In genomic region chrX:103537871-103538387, GRCh38 we compare ENCODE assay signal across 27 cellular contexts. TPM values are rescaled to one million over a fixed set of nuclear protein-coding genes. Genes with fewer than 3 reads are reported as not detected.
DNase-seq lines count a peak whose midpoint lies in the region; FAIRE-seq and TF ChIP-seq lines count a peak whose summit lies in the region.
"Had no signal": no experiment of that assay in that cellular context is flagged by ENCODE, and none has a peak within 500 bp of the region (broad histone marks: within the 10 kb centered on the region; RNA-seq: fewer than 3 reads in every experiment).

No MANE protein-coding gene starts in this region.

- POLR2A ChIA-PET in SK-N-SH (lab: Yijun Ruan, JAX), result no interaction called here

- H3K4me1 ChIP-seq in breast epithelium (no peaks in the 10 kb centered on the region), keratinocyte (ENCODE audit: control insufficient read depth, extremely low read depth, insufficient read depth, low read length) (peaks cover 36% of the 10 kb centered on the region), suprapubic skin (peaks cover 5% of the 10 kb centered on the region), SK-N-SH (ENCODE audit: control insufficient read depth in 1 of 2, insufficient read depth in 2 of 2, low read depth in 1 of 2, low read length in 1 of 2) (peaks cover 0 to 2% of the 10 kb centered on the region in 2 experiments; a peak in 1 of 4 replicates)

- DNase-seq in breast epithelium (ENCODE audit: low spot score in 2 of 2) (no peak), keratinocyte (ENCODE audit: low read depth, low spot score) (no peak), suprapubic skin (ENCODE audit: low spot score in 2 of 2) (no peak), SK-N-SH (no peak), superior temporal gyrus (ENCODE audit: extremely low spot score) (no peak), islet precursor cell (no peak), GM19239 (ENCODE audit: insufficient read length, low spot score) (no peak)
- DNase-seq: activated CD4-positive, alpha-beta T cell treated with anti-CD3 and anti-CD28 coated beads, Interleukin-2, amount 10 ng/mL, durations not matched to agents 7 days and 5 days; activated CD8-positive, alpha-beta memory T cell treated with anti-CD3 and anti-CD28 coated beads, Interleukin-2, amount 10 ng/mL, durations not matched to agents 7 days and 5 days; activated naive CD4-positive, alpha-beta T cell treated with anti-CD3 and anti-CD28 coated beads, Interleukin-2, amount 10 ng/mL, durations not matched to agents 7 days and 5 days; caudate nucleus; CD4-positive, alpha-beta T cell; DMS 273 treated with DMSO at 0.1 percent for 48 hours; heart left ventricle; left colon; naive thymus-derived CD4-positive, alpha-beta T cell; NCI-H1092; NCI-H2029; NCI-H2227 treated with DMSO at 0.1 percent for 48 hours; NCI-H69; occipital lobe; stimulated activated naive CD8-positive, alpha-beta T cell treated with anti-CD3 and anti-CD28 coated beads, Interleukin-15, Interleukin-2, amounts not matched to agents 100 U/mL and 50 U/mL, for 24 hours; WERI-Rb-1 had no signal

- no peaks in the 10 kb centered on the region for H3K9me2 ChIP-seq in SK-N-SH

- WGBS in suprapubic skin, result 45% methylated on average over 3 of the region's 3 CpGs
- WGBS in SK-N-SH (ENCODE audit: low lambda C conversion rate), result 45% methylated on average over 3 of the region's 3 CpGs

- H3F3A ChIP-seq in SK-N-SH (replicated peaks; ENCODE audit: insufficient read depth), result peaks cover 2% of the 10 kb centered on the region

- H2AFZ ChIP-seq in keratinocyte (ENCODE audit: control insufficient read depth, low read length), result peak overlapping the region; percentile 16
- H2AFZ ChIP-seq in SK-N-SH (ENCODE audit: low read depth), result no peak overlapping the region

- H3K4me2 ChIP-seq in keratinocyte (ENCODE audit: control insufficient read depth, extremely low read depth, insufficient read depth, low read depth, low read length), result peak overlapping the region; percentile 75
- no peak overlapping the region for H3K4me2 ChIP-seq in SK-N-SH

- H3K79me2 ChIP-seq in keratinocyte (ENCODE audit: control insufficient read depth, insufficient read depth, low read length) (no peaks in the 10 kb centered on the region), SK-N-SH (ENCODE audit: insufficient read depth) (no peaks in the 10 kb centered on the region)

- H3K4me3 ChIP-seq in breast epithelium, result peak overlapping the region in 1 of 3 donors; percentile 16
- peak overlapping the region; percentile 22 to 50 (median 27) for H3K4me3 ChIP-seq in keratinocyte (ENCODE audit: control insufficient read depth in 2 of 3, extremely low read depth in 1 of 3, insufficient read depth in 2 of 3, low read depth in 1 of 3, low read length in 3 of 3)
- no peak overlapping the region for H3K4me3 ChIP-seq in suprapubic skin
- no peak overlapping the region for H3K4me3 ChIP-seq in SK-N-SH (ENCODE audit: low read depth in 2 of 2, low read length in 1 of 2)
- H3K4me3 ChIP-seq: heart left ventricle had no signal

- no peaks in the 10 kb centered on the region for H3K36me3 ChIP-seq in breast epithelium
- no peaks in the 10 kb centered on the region for H3K36me3 ChIP-seq in keratinocyte (ENCODE audit: control insufficient read depth in 2 of 2, extremely low read depth in 1 of 2, insufficient read depth in 2 of 2, low read length in 2 of 2)
- H3K36me3 ChIP-seq in suprapubic skin, result no peaks in the 10 kb centered on the region
- no peaks in the 10 kb centered on the region for H3K36me3 ChIP-seq in SK-N-SH (replicated peaks in 1 of 2; ENCODE audit: control insufficient read depth in 1 of 2, insufficient read depth in 2 of 2, low read length in 1 of 2)
- H3K36me3 ChIP-seq: heart left ventricle, WERI-Rb-1 had no signal

- CTCF ChIA-PET in SK-N-SH (lab: Yijun Ruan, JAX), result no interaction called here

- no peak for TF ChIP-seq EP300 in suprapubic skin (IDR thresholded peaks at IDR 0.05)
- TF ChIP-seq EP300 in SK-N-SH (IDR thresholded peaks at IDR 0.05; ENCODE audit: borderline replicate concordance in 1 of 2, low read depth in 1 of 2, low read length in 1 of 2), result no peak

- FAIRE-seq in keratinocyte (lab: Jason Lieb, UNC) (peak; percentile 81), GM19239 (lab: Jason Lieb, UNC) (no peak)
- FAIRE-seq: endometrium, HepG2 had no signal

- H4K20me1 ChIP-seq in keratinocyte (ENCODE audit: control insufficient read depth, extremely low read depth, insufficient read depth, low read length), result no peaks in the 10 kb centered on the region
- no peaks in the 10 kb centered on the region for H4K20me1 ChIP-seq in SK-N-SH (ENCODE audit: insufficient read depth)

- H3K9ac ChIP-seq in keratinocyte (ENCODE audit: control insufficient read depth, extremely low read depth, insufficient read depth, low read length) (peak overlapping the region; percentile 62), SK-N-SH (no peak overlapping the region)

- no peak for TF ChIP-seq RAD21 in SK-N-SH (IDR thresholded peaks at IDR 0.05; ENCODE audit: low read length)

- intact Hi-C loops in breast epithelium (cut with DNase I; ENCODE audit: low total_unique reads), result no loop called here

- no peak for TF ChIP-seq POLR2A in breast epithelium (IDR thresholded peaks at IDR 0.05)
- TF ChIP-seq POLR2A in suprapubic skin (IDR thresholded peaks at IDR 0.05), result no peak

- H3K9me3 ChIP-seq in breast epithelium (no peaks in the 10 kb centered on the region), keratinocyte (ENCODE audit: control insufficient read depth, low read depth, low read length) (no peaks in the 10 kb centered on the region), suprapubic skin (no peaks in the 10 kb centered on the region), SK-N-SH (no peaks in the 10 kb centered on the region)
- H3K9me3 ChIP-seq: heart left ventricle had no signal

- TF ChIP-seq CTCF in breast epithelium (IDR thresholded peaks at IDR 0.05), result no peak
- no peak for TF ChIP-seq CTCF in keratinocyte (optimal IDR thresholded peaks at IDR 0.05 in 1 of 3, IDR thresholded peaks at IDR 0.05 in 1 of 3, conservative IDR thresholded peaks at IDR 0.05 in 1 of 3; ENCODE audit: extremely low read depth in 1 of 3, insufficient read depth in 2 of 3, low read length in 3 of 3)
- TF ChIP-seq CTCF in suprapubic skin (IDR thresholded peaks at IDR 0.05), result no peak
- no peak for TF ChIP-seq CTCF in SK-N-SH (IDR thresholded peaks at IDR 0.05)

- no peaks in the 10 kb centered on the region for H3K9me1 ChIP-seq in keratinocyte (ENCODE audit: control insufficient read depth, extremely low read depth, insufficient read depth, low read length)

- H3K27ac ChIP-seq in breast epithelium (peak overlapping the region; percentile 81 to 87), keratinocyte (ENCODE audit: control insufficient read depth, insufficient read depth, low read length) (peak overlapping the region; percentile 88), suprapubic skin (peak overlapping the region; percentile 73), SK-N-SH (ENCODE audit: low read depth in 2 of 2, low read length in 1 of 2) (no peak overlapping the region)
- H3K27ac ChIP-seq: HL-60, RWPE1, WERI-Rb-1 had no signal

- dilution Hi-C loops in keratinocyte (cut with MboI; ENCODE audit: extremely low pct_ligation_motif_present, low sequenced_read_pairs), result no loop called here

- peaks cover 0 to 36% of the 10 kb centered on the region in 2 donors for H3K27me3 ChIP-seq in breast epithelium
- no peaks in the 10 kb centered on the region for H3K27me3 ChIP-seq in keratinocyte (ENCODE audit: control insufficient read depth, extremely low read depth, insufficient read depth, low read length)
- no peaks in the 10 kb centered on the region for H3K27me3 ChIP-seq in suprapubic skin
- H3K27me3 ChIP-seq in SK-N-SH (ENCODE audit: insufficient read depth), result no peaks in the 10 kb centered on the region

TF ChIP-seq in SK-N-SH, 30 proteins besides CTCF, POLR2A, EP300 and RAD21 (continues in another document):
- TF ChIP-seq MXI1 (IDR thresholded peaks at IDR 0.05; ENCODE audit: low read depth, low read length) (no peak), MEF2A (IDR thresholded peaks at IDR 0.05; ENCODE audit: borderline replicate concordance, low read depth) (no peak), YY1 (IDR thresholded peaks at IDR 0.05; ENCODE audit: low read depth) (no peak), FOSL2 (IDR thresholded peaks at IDR 0.05; ENCODE audit: borderline replicate concordance, low read depth) (no peak)

RNA-seq across cellular contexts. Expression of gene RAB40A, which starts 18.6 kb away (rescaled TPM):
- total RNA-seq in breast epithelium, result 1 to 10 TPM in 2 of 3 donors, under 1 TPM in 1; 0.48 to 2.5 (median 2.3) TPM
- 0.02 to 0.63 TPM (median 0.33 TPM) in 3 replicates for polyA plus RNA-seq in keratinocyte
- polyA plus RNA-seq in keratinocyte (2011; ENCODE audit: low read depth), result not detected
- polyA plus RNA-seq in keratinocyte (2011; cell fraction: cytosol; rRNA removed), result 0.16 and 0.29 TPM in 2 replicates
- polyA plus RNA-seq in keratinocyte (2011; cell fraction: nucleus; rRNA removed), result 1.7 and 2.2 TPM in 2 replicates
- polyA plus RNA-seq in keratinocyte (2012; ENCODE audit: low replicate concordance), result 0.06 and 0.23 TPM in 2 replicates
- polyA minus RNA-seq in keratinocyte, result 0.77 to 1.7 TPM in 2 of 3 replicates, not detected in the other
- not detected for polyA minus RNA-seq in keratinocyte (2011; cell fraction: cytosol; rRNA and poly(A)+ RNA removed)
- polyA minus RNA-seq in keratinocyte (2011; cell fraction: nucleus; rRNA and poly(A)+ RNA removed), result 1.3 and 1.8 TPM in 2 replicates
- total RNA-seq in suprapubic skin, result 1 to 10 TPM in 2 of 4 donors, under 1 TPM in 1, not detected in 1; 0.31 to 2.4 (median 2.3) TPM
- 0.30 and 0.58 TPM in 2 replicates for polyA plus RNA-seq in SK-N-SH (2012; rRNA removed)
- polyA plus RNA-seq in SK-N-SH (2012; cell fraction: cytosol; rRNA removed), result 0.15 and 0.20 TPM in 2 replicates
- polyA plus RNA-seq in SK-N-SH (2012; cell fraction: nucleus; rRNA removed), result 2.5 and 2.8 TPM in 2 replicates
- total RNA-seq: HepG2 had no signal

RNA-seq across cellular contexts. Expression of gene TCEAL4, which starts 47.4 kb away (rescaled TPM):
- 100 to 1,000 TPM in 2 of 3 donors, 10 to 100 TPM in 1; 99.9 to 216 (median 113) TPM for total RNA-seq in breast epithelium
- 44.3 to 73.1 TPM (median 45.4 TPM) in 3 replicates for polyA plus RNA-seq in keratinocyte
- polyA plus RNA-seq in keratinocyte (2011; ENCODE audit: low read depth), result 78.9 TPM
- polyA plus RNA-seq in keratinocyte (2011; cell fraction: cytosol; rRNA removed), result 55.3 and 71.3 TPM in 2 replicates
- polyA plus RNA-seq in keratinocyte (2011; cell fraction: nucleus; rRNA removed), result 45.1 and 61.9 TPM in 2 replicates
- polyA plus RNA-seq in keratinocyte (2012; ENCODE audit: low replicate concordance), result 76.2 and 139 TPM in 2 replicates
- 7.0 to 10.7 TPM (median 7.3 TPM) in 3 replicates for polyA minus RNA-seq in keratinocyte
- polyA minus RNA-seq in keratinocyte (2011; cell fraction: cytosol; rRNA and poly(A)+ RNA removed), result 16.7 TPM
- 6.0 and 10.7 TPM in 2 replicates for polyA minus RNA-seq in keratinocyte (2011; cell fraction: nucleus; rRNA and poly(A)+ RNA removed)
- total RNA-seq in suprapubic skin, result 10 to 100 TPM; 56.3 to 71.1 (median 67.4) TPM
- polyA plus RNA-seq in SK-N-SH (2012; rRNA removed), result 39.1 and 40.9 TPM in 2 replicates
- 51.1 and 77.7 TPM in 2 replicates for polyA plus RNA-seq in SK-N-SH (2012; cell fraction: cytosol; rRNA removed)
- polyA plus RNA-seq in SK-N-SH (2012; cell fraction: nucleus; rRNA removed), result 33.1 and 36.4 TPM in 2 replicates

Comparison
In these comparisons a context has a peak if more than half of its experiments do, and no peak if none do; other contexts are left out.
1. H3K27ac ChIP-seq: peak in breast epithelium (2 of 2), keratinocyte (single experiment) and suprapubic skin (single experiment); none in SK-N-SH (0 of 2).
2. H3K4me3 ChIP-seq: peak in keratinocyte (3 of 3); none in suprapubic skin (single experiment) and SK-N-SH (0 of 2).